10 cellular contexts compared by ENCODE assay signal in genomic region chr6:35589904-35590303, GRCh38.
DNase-seq lines count a peak whose midpoint lies in the region; ATAC-seq, FAIRE-seq and TF ChIP-seq lines count a peak whose summit lies in the region.
"Had no signal": no experiment of that assay in that cellular context is flagged by ENCODE, and none has a peak within 500 bp of the region (broad histone marks: within the 10 kb centered on the region; RNA-seq: fewer than 3 reads in every experiment).

No MANE protein-coding gene starts in this region.

- intact Hi-C loops in right lobe of liver (cut with DNase I) = loop anchor here in 1 of 2 donors (10.0 kb wide), 1 partner anchor 145 kb away; the partner anchor contains the start of gene ARMC12

- no peak overlapping the region for H3K4me3 ChIP-seq in HEK293 (ENCODE audit: low read depth, low read length)
- no peak overlapping the region for H3K4me3 ChIP-seq in right lobe of liver

- H3K4me1 ChIP-seq in HEK293 (ENCODE audit: control insufficient read depth, insufficient read depth, low read length) (no peaks in the 10 kb centered on the region), right lobe of liver (peaks cover 0 to 51% (median 11%) of the 10 kb centered on the region in 4 donors)

- H3K27me3 ChIP-seq in right lobe of liver = no peaks in the 10 kb centered on the region

- DNase-seq in activated naive CD8-positive, alpha-beta T cell treated with anti-CD3 and anti-CD28 coated beads, Interleukin-2, amount 10 ng/mL, durations not matched to agents 7 days and 5 days = no peak
- DNase-seq in right lobe of liver (no peak), substantia nigra (lab: John Stamatoyannopoulos, UW) (no peak), GM10248 (ENCODE audit: extremely low spot score) (no peak), urothelium cell line (ENCODE audit: low spot score) (no peak)
- DNase-seq: activated CD4-positive, alpha-beta T cell treated with anti-CD3 and anti-CD28 coated beads, Interleukin-2, amount 50 U/mL, for 4 hours; endodermal cell had no signal

- peak overlapping the region; percentile 15 for H3K27ac Mint-ChIP-seq in activated naive CD8-positive, alpha-beta T cell treated with anti-CD3 and anti-CD28 coated beads, Interleukin-2, amount 10 ng/mL, durations not matched to agents 7 days and 5 days

- no peak overlapping the region for H3K27ac ChIP-seq in HEK293 (ENCODE audit: extremely low read depth, low read depth, low read length)
- H3K27ac ChIP-seq in right lobe of liver = peak overlapping the region in 2 of 3 donors; percentile 15 to 60
- H3K27ac ChIP-seq in substantia nigra (ENCODE audit: low read depth, low read length, poor library complexity, severe bottlenecking) = peak overlapping the region; percentile 68

- H3K9me3 Mint-ChIP-seq in activated naive CD8-positive, alpha-beta T cell treated with anti-CD3 and anti-CD28 coated beads, Interleukin-2, amount 10 ng/mL, durations not matched to agents 7 days and 5 days = no peaks in the 10 kb centered on the region
- H3K9me3 Mint-ChIP-seq: endodermal cell had no signal

- FAIRE-seq in urothelium cell line (lab: Jason Lieb, UNC) = no peak
- FAIRE-seq: D721Med had no signal

- H3K36me3 Mint-ChIP-seq in activated naive CD8-positive, alpha-beta T cell treated with anti-CD3 and anti-CD28 coated beads, Interleukin-2, amount 10 ng/mL, durations not matched to agents 7 days and 5 days = peaks cover 35% of the 10 kb centered on the region

- no peak overlapping the region for H3K4me3 Mint-ChIP-seq in activated naive CD8-positive, alpha-beta T cell treated with anti-CD3 and anti-CD28 coated beads, Interleukin-2, amount 10 ng/mL, durations not matched to agents 7 days and 5 days
- H3K4me3 Mint-ChIP-seq: endodermal cell had no signal

- H3K9me3 ChIP-seq in HEK293 (ENCODE audit: control insufficient read depth, insufficient read depth, low read depth, low read length) (no peaks in the 10 kb centered on the region), right lobe of liver (no peaks in the 10 kb centered on the region)

- peaks cover 17 to 21% of the 10 kb centered on the region in 2 experiments; a peak in 2 of 3 replicates for H3K36me3 ChIP-seq in HEK293 (ENCODE audit: control insufficient read depth in 2 of 2, insufficient read depth in 1 of 2, low read length in 2 of 2)
- H3K36me3 ChIP-seq in right lobe of liver = peaks cover 0 to 92% (median 37%) of the 10 kb centered on the region in 4 donors

- TF ChIP-seq CTCF in HEK293 (tag by site-specific recombination; IDR thresholded peaks at IDR 0.05) (no peak), right lobe of liver (IDR thresholded peaks at IDR 0.05) (no peak), GM10248 (IDR thresholded peaks at IDR 0.05; ENCODE audit: control extremely low read depth, extremely low read depth, low read depth, missing control alignments) (no peak)

- ATAC-seq in activated naive CD8-positive, alpha-beta T cell treated with anti-CD3 and anti-CD28 coated beads, Interleukin-2, amount 10 ng/mL, durations not matched to agents 7 days and 5 days (ENCODE audit: low read depth) = no peak
- ATAC-seq in right lobe of liver = no peak
- ATAC-seq in GM19467 (IDR thresholded peaks at IDR 0.05; ENCODE audit: unreplicated experiment) = no peak

- CTCF ChIA-PET in HEK293 (lab: Yijun Ruan, JAX) = interaction anchor here (3.5 to 6.6 kb wide), 2 partner anchors 8 to 148 kb away, joined by 22 to 98 read pairs; partner anchors contain the start of gene ARMC12
- CTCF ChIA-PET in GM10248 (lab: Yijun Ruan, JAX) = interaction anchor here (0.7 to 7.1 kb wide), 6 partner anchors 9 to 147 kb away, joined by 3 to 86 read pairs (median 5); partner anchors contain the start of gene ARMC12

- 93% methylated on average over 3 of the region's 3 CpGs for WGBS in right lobe of liver (ENCODE audit: insufficient coverage, low coverage, low lambda C conversion rate, missing lambda C conversion rate)

- no peak for TF ChIP-seq POLR2A in right lobe of liver (IDR thresholded peaks at IDR 0.05)

- POLR2A ChIA-PET in HEK293 (lab: Yijun Ruan, JAX) = interaction anchor here (1.2 kb wide), 1 partner anchor 11 kb away, joined by 4 read pairs; no protein-coding TSS in a partner anchor
- POLR2A ChIA-PET in activated naive CD8-positive, alpha-beta T cell treated with anti-CD3 and anti-CD28 coated beads, Interleukin-2, amount 10 ng/mL, durations not matched to agents 7 days and 5 days (lab: Charles Lee) = interaction anchor here (2.1 to 3.9 kb wide), 2 partner anchors 12 to 142 kb away, joined by 10 to 20 read pairs; no protein-coding TSS in a partner anchor
- POLR2A ChIA-PET in GM10248 (lab: Yijun Ruan, JAX) = no interaction called here

- H3K4me1 Mint-ChIP-seq in activated naive CD8-positive, alpha-beta T cell treated with anti-CD3 and anti-CD28 coated beads, Interleukin-2, amount 10 ng/mL, durations not matched to agents 7 days and 5 days = peaks cover 35% of the 10 kb centered on the region

- no peaks in the 10 kb centered on the region for H3K27me3 Mint-ChIP-seq in activated naive CD8-positive, alpha-beta T cell treated with anti-CD3 and anti-CD28 coated beads, Interleukin-2, amount 10 ng/mL, durations not matched to agents 7 days and 5 days

TF ChIP-seq in HEK293, 187 proteins besides CTCF, POLR2A, EP300 and RAD21:
- no peak for TF ChIP-seq ZNF404 (tag by site-specific recombination; IDR thresholded peaks at IDR 0.05)
- TF ChIP-seq ZNF121 (tag by site-specific recombination; IDR thresholded peaks at IDR 0.05) = peak; percentile 80; the same call in 1 of the 2 replicates
